ENCODE assay signal across 16 cellular contexts in genomic region chr3:33834117-33834495, GRCh38. TPM values are rescaled to one million over a fixed set of nuclear protein-coding genes. Genes with fewer than 3 reads are reported as not detected.
DNase-seq lines count a peak whose midpoint lies in the region; ATAC-seq and TF ChIP-seq lines count a peak whose summit lies in the region.
"Had no signal": no experiment of that assay in that cellular context is flagged by ENCODE, and none has a peak within 500 bp of the region (broad histone marks: within the 10 kb centered on the region; RNA-seq: fewer than 3 reads in every experiment).

No MANE protein-coding gene starts in this region.

- no peaks in the 10 kb centered on the region for H3K9me3 Mint-ChIP-seq in stimulated activated naive CD8-positive, alpha-beta T cell treated with anti-CD3 and anti-CD28 coated beads, Interleukin-15, Interleukin-2, amounts not matched to agents 100 ng/mL and 50 ng/mL, for 24 hours
- no peaks in the 10 kb centered on the region for H3K9me3 Mint-ChIP-seq in stimulated activated naive CD8-positive, alpha-beta T cell treated with anti-CD3 and anti-CD28 coated beads, Interleukin-15, amount 100 ng/mL, for 72 hours
- H3K9me3 Mint-ChIP-seq: T-helper 2 cell treated with Interferon-gamma antibody and Interleukin-4, amounts not matched to agents 5 μg/mL and 100 μg/mL, for 36 hours had no signal

- H2AFZ ChIP-seq in OCI-LY7 (ENCODE audit: low read length): no peak overlapping the region

- no peak for ATAC-seq in stimulated activated naive CD8-positive, alpha-beta T cell treated with anti-CD3 and anti-CD28 coated beads, Interleukin-15, amount 100 ng/mL, for 72 hours
- ATAC-seq in GM21786 (IDR thresholded peaks at IDR 0.05; ENCODE audit: unreplicated experiment) (peak; percentile 60), GM18870 (IDR thresholded peaks at IDR 0.05; ENCODE audit: unreplicated experiment) (no peak)
- ATAC-seq: heart right ventricle, left colon had no signal

- POLR2A ChIA-PET in OCI-LY7 (lab: Charles Lee): no interaction called here

- no peak overlapping the region for H3K27ac ChIP-seq in OCI-LY7 (ENCODE audit: low read depth, low read length, poor library complexity, severe bottlenecking)
- H3K27ac ChIP-seq: heart right ventricle had no signal

- no peak overlapping the region for H3K4me3 Mint-ChIP-seq in stimulated activated naive CD8-positive, alpha-beta T cell treated with anti-CD3 and anti-CD28 coated beads, Interleukin-15, Interleukin-2, amounts not matched to agents 100 ng/mL and 50 ng/mL, for 24 hours
- no peak overlapping the region for H3K4me3 Mint-ChIP-seq in stimulated activated naive CD8-positive, alpha-beta T cell treated with anti-CD3 and anti-CD28 coated beads, Interleukin-15, amount 100 ng/mL, for 72 hours
- H3K4me3 Mint-ChIP-seq: T-helper 2 cell treated with Interferon-gamma antibody and Interleukin-4, amounts not matched to agents 5 μg/mL and 100 μg/mL, for 36 hours had no signal

- no peaks in the 10 kb centered on the region for H3K9me2 ChIP-seq in OCI-LY7 (ENCODE audit: insufficient read depth, low read length)

- no peaks in the 10 kb centered on the region for H3K9me3 ChIP-seq in OCI-LY7 (ENCODE audit: low read length)
- H3K9me3 ChIP-seq: heart right ventricle had no signal

- H3K27ac Mint-ChIP-seq in stimulated activated naive CD8-positive, alpha-beta T cell treated with anti-CD3 and anti-CD28 coated beads, Interleukin-15, Interleukin-2, amounts not matched to agents 100 ng/mL and 50 ng/mL, for 24 hours: peak overlapping the region; percentile 54
- H3K27ac Mint-ChIP-seq in stimulated activated naive CD8-positive, alpha-beta T cell treated with anti-CD3 and anti-CD28 coated beads, Interleukin-15, amount 100 ng/mL, for 72 hours: peak overlapping the region in 1 of 2 donors; percentile 56

- intact Hi-C loops in OCI-LY7 (cut with micrococcal nuclease; ENCODE audit: unreplicated experiment): no loop called here

- CTCF ChIA-PET in OCI-LY7 (lab: Charles Lee; ENCODE audit: unreplicated experiment): no interaction called here

- H3K4me3 ChIP-seq in OCI-LY7 (ENCODE audit: low read depth, low read length, poor library complexity, severe bottlenecking): no peak overlapping the region
- H3K4me3 ChIP-seq: heart right ventricle had no signal

- H3K4me2 ChIP-seq in OCI-LY7 (ENCODE audit: low read length): peak overlapping the region; percentile 14; the same call in 1 of the 2 replicates

- DNase-seq in stimulated activated naive CD8-positive, alpha-beta T cell treated with anti-CD3 and anti-CD28 coated beads, Interleukin-15, amount 100 ng/mL, for 72 hours: no peak
- DNase-seq in OCI-LY7 (ENCODE audit: low spot score): peak; percentile 22
- DNase-seq in COLO668 (lab: John Stamatoyannopoulos, UW; ENCODE audit: unreplicated experiment): no peak
- DNase-seq in NCI-H526 treated with DMSO at 0.1 percent for 48 hours (lab: John Stamatoyannopoulos, UW): no peak
- DNase-seq in AG08396 (ENCODE audit: low spot score): no peak
- DNase-seq: activated CD4-positive, alpha-beta T cell treated with anti-CD3 and anti-CD28 coated beads, Interleukin-2, amount 50 U/mL, for 4 hours; activated naive CD4-positive, alpha-beta T cell treated with anti-CD3 and anti-CD28 coated beads, Interleukin-2, amount 50 U/mL, for 16 hours; central memory CD4-positive, alpha-beta T cell; heart right ventricle; left colon; stimulated activated CD4-positive, alpha-beta T cell treated with anti-CD3 and anti-CD28 coated beads, Interleukin-4, amount 100 ng/mL, for 1 hour; stimulated activated naive CD4-positive, alpha-beta T cell treated with Interleukin-2 at 50 U/mL for 16 hours had no signal

- H3K4me1 ChIP-seq in OCI-LY7 (ENCODE audit: insufficient read depth, low read length, poor library complexity, severe bottlenecking): peaks cover 14% of the 10 kb centered on the region
- H3K4me1 ChIP-seq: heart right ventricle had no signal

- peaks cover 69% of the 10 kb centered on the region for H3K36me3 Mint-ChIP-seq in stimulated activated naive CD8-positive, alpha-beta T cell treated with anti-CD3 and anti-CD28 coated beads, Interleukin-15, Interleukin-2, amounts not matched to agents 100 ng/mL and 50 ng/mL, for 24 hours (ENCODE audit: low read depth)

- H3K4me1 Mint-ChIP-seq in stimulated activated naive CD8-positive, alpha-beta T cell treated with anti-CD3 and anti-CD28 coated beads, Interleukin-15, Interleukin-2, amounts not matched to agents 100 ng/mL and 50 ng/mL, for 24 hours (ENCODE audit: low read depth): peaks cover 25% of the 10 kb centered on the region
- peaks cover 28% of the 10 kb centered on the region for H3K4me1 Mint-ChIP-seq in stimulated activated naive CD8-positive, alpha-beta T cell treated with anti-CD3 and anti-CD28 coated beads, Interleukin-15, amount 100 ng/mL, for 72 hours

- no TSS peak for BruUV-seq in OCI-LY7 (replicated peaks; lab: Mats Ljungman, UMichigan)

- no peak for TF ChIP-seq CTCF in OCI-LY7 (conservative IDR thresholded peaks at IDR 0.05; ENCODE audit: low read length)

- H3K36me3 ChIP-seq in OCI-LY7 (ENCODE audit: insufficient read depth, low read length): peaks cover 70% of the 10 kb centered on the region

- H3K27me3 Mint-ChIP-seq in stimulated activated naive CD8-positive, alpha-beta T cell treated with anti-CD3 and anti-CD28 coated beads, Interleukin-15, Interleukin-2, amounts not matched to agents 100 ng/mL and 50 ng/mL, for 24 hours: no peaks in the 10 kb centered on the region
- no peaks in the 10 kb centered on the region for H3K27me3 Mint-ChIP-seq in stimulated activated naive CD8-positive, alpha-beta T cell treated with anti-CD3 and anti-CD28 coated beads, Interleukin-15, amount 100 ng/mL, for 72 hours

- H3K79me2 ChIP-seq in OCI-LY7 (ENCODE audit: insufficient read depth, low read depth, low read length): peaks cover 10% of the 10 kb centered on the region; the same call in 1 of the 2 replicates

- no peaks in the 10 kb centered on the region for H4K20me1 ChIP-seq in OCI-LY7 (ENCODE audit: insufficient read depth, low read length)

RNA-seq across cellular contexts. Expression of gene PDCD6IP, which starts 35.7 kb away (rescaled TPM):
- total RNA-seq in OCI-LY7 (2014; rRNA removed; shearing (Covaris generic)): 75.5 and 126 TPM in 2 replicates
- 193 and 216 TPM in 2 replicates for total RNA-seq in OCI-LY7 (2022)
